Comparison of ENCODE assay signal across 8 cellular contexts in genomic region chr11:31509017-31509411, GRCh38. TPM values are rescaled to one million over a fixed set of nuclear protein-coding genes. Genes with fewer than 3 reads are reported as not detected.
DNase-seq lines count a peak whose midpoint lies in the region; ATAC-seq, FAIRE-seq and TF ChIP-seq lines count a peak whose summit lies in the region.

No MANE protein-coding gene starts in this region.

- POLR2A ChIA-PET in activated CD8-positive, alpha-beta T cell treated with anti-CD3 and anti-CD28 coated beads, Interleukin-2, amount 10 ng/mL, durations not matched to agents 7 days and 5 days (lab: Charles Lee), result interaction anchor here (1.4 kb wide), 1 partner anchor 139 kb away, joined by 3 read pairs; the partner anchor contains the start of genes DCDC1 and DNAJC24

- peaks cover 27% of the 10 kb centered on the region for H3K4me1 Mint-ChIP-seq in activated CD8-positive, alpha-beta T cell treated with anti-CD3 and anti-CD28 coated beads, Interleukin-2, amount 10 ng/mL, durations not matched to agents 7 days and 5 days (ENCODE audit: low read depth)
- H3K4me1 Mint-ChIP-seq in stimulated activated naive B cell treated with anti-CD40 and anti-IgM and Interleukin-4, amounts not matched to agents 10 μg/mL and 1 μg/mL and 100 μg/mL, for 72 hours, result peaks cover 17 to 43% of the 10 kb centered on the region in 2 donors

- H3K27me3 Mint-ChIP-seq in activated CD8-positive, alpha-beta T cell treated with anti-CD3 and anti-CD28 coated beads, Interleukin-2, amount 10 ng/mL, durations not matched to agents 7 days and 5 days (ENCODE audit: low read depth), result no peaks in the 10 kb centered on the region
- H3K27me3 Mint-ChIP-seq in stimulated activated naive B cell treated with anti-CD40 and anti-IgM and Interleukin-4, amounts not matched to agents 10 μg/mL and 1 μg/mL and 100 μg/mL, for 72 hours, result no peaks in the 10 kb centered on the region

- no peak for FAIRE-seq in frontal cortex (lab: Jason Lieb, UNC)

- TF ChIP-seq CTCF in BE2C (IDR thresholded peaks at IDR 0.05; ENCODE audit: low read depth, low read length), result no peak

- H3K4me1 ChIP-seq in BE2C (no peaks in the 10 kb centered on the region), iPS-15b (ENCODE audit: control insufficient read depth, insufficient read depth, low read length) (peaks cover 2% of the 10 kb centered on the region)

- H3K4me3 ChIP-seq in BE2C (ENCODE audit: low read depth, low read length), result peak overlapping the region; percentile 90
- peak overlapping the region; percentile 94 for H3K4me3 ChIP-seq in iPS-15b (ENCODE audit: low read depth, low read length)

- H3K36me3 Mint-ChIP-seq in activated CD8-positive, alpha-beta T cell treated with anti-CD3 and anti-CD28 coated beads, Interleukin-2, amount 10 ng/mL, durations not matched to agents 7 days and 5 days (ENCODE audit: low read depth), result peaks cover 12% of the 10 kb centered on the region
- peaks cover 9 to 14% of the 10 kb centered on the region in 2 donors for H3K36me3 Mint-ChIP-seq in stimulated activated naive B cell treated with anti-CD40 and anti-IgM and Interleukin-4, amounts not matched to agents 10 μg/mL and 1 μg/mL and 100 μg/mL, for 72 hours

- peak overlapping the region; percentile 93 for H3K4me3 Mint-ChIP-seq in activated CD8-positive, alpha-beta T cell treated with anti-CD3 and anti-CD28 coated beads, Interleukin-2, amount 10 ng/mL, durations not matched to agents 7 days and 5 days
- H3K4me3 Mint-ChIP-seq in stimulated activated naive B cell treated with anti-CD40 and anti-IgM and Interleukin-4, amounts not matched to agents 10 μg/mL and 1 μg/mL and 100 μg/mL, for 72 hours, result peak overlapping the region; percentile 96 to 98

- DNase-seq in BE2C, result no peak
- DNase-seq in activated CD8-positive, alpha-beta T cell treated with anti-CD3 and anti-CD28 coated beads, Interleukin-2, amount 10 ng/mL, durations not matched to agents 7 days and 5 days, result peak; percentile 28
- no peak for DNase-seq in stimulated activated naive B cell treated with anti-CD40 and anti-IgM and Interleukin-4, amounts not matched to agents 10 μg/mL and 1 μg/mL and 100 μg/mL, for 72 hours
- DNase-seq in C1 segment of cervical spinal cord (lab: John Stamatoyannopoulos, UW), result no peak
- no peak for DNase-seq in frontal cortex (ENCODE audit: low spot score in 2 of 2)

- H3K27me3 ChIP-seq in BE2C, result no peaks in the 10 kb centered on the region
- H3K27me3 ChIP-seq in iPS-15b (ENCODE audit: control insufficient read depth, insufficient read depth, low read length), result no peaks in the 10 kb centered on the region

- ATAC-seq in GM18868 (IDR thresholded peaks at IDR 0.05; ENCODE audit: unreplicated experiment), result peak; percentile 5
- peak; percentile 8 for ATAC-seq in HG03280 (IDR thresholded peaks at IDR 0.05; ENCODE audit: unreplicated experiment)
- ATAC-seq in activated CD8-positive, alpha-beta T cell treated with anti-CD3 and anti-CD28 coated beads, Interleukin-2, amount 10 ng/mL, durations not matched to agents 7 days and 5 days, result peak; percentile 16
- ATAC-seq in stimulated activated naive B cell treated with anti-CD40 and anti-IgM and Interleukin-4, amounts not matched to agents 10 μg/mL and 1 μg/mL and 100 μg/mL, for 72 hours (replicated peaks), result peak; percentile 8 to 14

- peak overlapping the region; percentile 76 for H3K9ac ChIP-seq in iPS-15b (ENCODE audit: low read depth, low read length)

- peak overlapping the region; percentile 96 for H3K27ac Mint-ChIP-seq in activated CD8-positive, alpha-beta T cell treated with anti-CD3 and anti-CD28 coated beads, Interleukin-2, amount 10 ng/mL, durations not matched to agents 7 days and 5 days
- H3K27ac Mint-ChIP-seq in stimulated activated naive B cell treated with anti-CD40 and anti-IgM and Interleukin-4, amounts not matched to agents 10 μg/mL and 1 μg/mL and 100 μg/mL, for 72 hours, result peak overlapping the region; percentile 96

- H3K9me3 ChIP-seq in BE2C (no peaks in the 10 kb centered on the region), iPS-15b (ENCODE audit: control insufficient read depth, insufficient read depth, low read length) (no peaks in the 10 kb centered on the region)

- CTCF ChIA-PET in activated CD8-positive, alpha-beta T cell treated with anti-CD3 and anti-CD28 coated beads, Interleukin-2, amount 10 ng/mL, durations not matched to agents 7 days and 5 days (lab: Charles Lee), result interaction anchor here (1.1 kb wide), 1 partner anchor 24 kb away, joined by 3 read pairs; no protein-coding TSS in a partner anchor

- H3K36me3 ChIP-seq in BE2C, result no peaks in the 10 kb centered on the region
- no peaks in the 10 kb centered on the region for H3K36me3 ChIP-seq in iPS-15b (ENCODE audit: control insufficient read depth, insufficient read depth, low read length)

- H3K9me3 Mint-ChIP-seq in activated CD8-positive, alpha-beta T cell treated with anti-CD3 and anti-CD28 coated beads, Interleukin-2, amount 10 ng/mL, durations not matched to agents 7 days and 5 days (ENCODE audit: insufficient read depth), result no peaks in the 10 kb centered on the region
- H3K9me3 Mint-ChIP-seq in stimulated activated naive B cell treated with anti-CD40 and anti-IgM and Interleukin-4, amounts not matched to agents 10 μg/mL and 1 μg/mL and 100 μg/mL, for 72 hours, result no peaks in the 10 kb centered on the region

RNA-seq across cellular contexts. Expression of gene IMMP1L, which starts 0.4 kb away (rescaled TPM):
- 36.4 TPM for polyA plus RNA-seq in BE2C (2012; ENCODE audit: insufficient read depth, insufficient read length, low read depth)
- total RNA-seq in activated CD8-positive, alpha-beta T cell treated with anti-CD3 and anti-CD28 coated beads, Interleukin-2, amount 10 ng/mL, durations not matched to agents 7 days and 5 days, result 10 to 100 TPM; 17.7 to 18.1 TPM
- 20.8 TPM for total RNA-seq in frontal cortex

RNA-seq across cellular contexts. Expression of gene ELP4, which starts 0.6 kb away (rescaled TPM):
- polyA plus RNA-seq in BE2C (2012; ENCODE audit: insufficient read depth, insufficient read length, low read depth), result 9.0 TPM
- 10 to 100 TPM; 23.0 to 23.3 TPM for total RNA-seq in activated CD8-positive, alpha-beta T cell treated with anti-CD3 and anti-CD28 coated beads, Interleukin-2, amount 10 ng/mL, durations not matched to agents 7 days and 5 days
- total RNA-seq in frontal cortex, result 22.4 TPM
